In the genomic region with DNA sequence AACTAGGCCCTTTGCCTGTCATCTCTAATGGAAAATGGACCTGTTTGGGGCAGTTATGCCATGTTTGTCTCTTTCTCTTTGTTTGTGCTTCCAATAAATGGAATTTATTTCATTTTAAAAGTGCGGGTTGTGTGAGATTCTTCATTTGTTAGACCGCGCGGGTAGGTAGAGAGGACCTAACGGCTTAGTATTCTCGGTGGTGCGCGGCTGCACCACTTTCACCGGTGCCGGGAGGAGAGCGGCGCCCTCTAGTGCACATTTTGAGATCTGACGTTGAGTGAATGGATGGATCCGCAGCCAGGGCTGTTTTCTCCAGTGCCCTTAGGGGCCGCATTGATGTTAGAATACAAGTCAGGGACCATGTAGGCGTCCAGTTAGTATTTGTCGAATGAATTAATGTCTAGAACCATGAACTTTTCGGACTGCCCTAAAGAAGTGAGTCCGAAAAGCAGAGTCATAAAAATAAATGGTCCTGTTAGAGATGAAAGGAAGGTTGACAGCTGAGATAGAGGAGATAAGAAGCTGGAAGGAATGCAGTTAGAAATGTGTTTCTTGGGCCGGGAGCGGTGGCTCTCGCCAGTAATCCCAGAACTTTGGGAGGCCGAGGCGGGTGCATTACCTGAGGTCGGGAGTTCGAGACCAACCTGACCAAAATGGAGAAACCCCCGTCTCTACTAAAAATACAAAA, we compare ENCODE assay signal across 8 cellular contexts. TPM values are rescaled to one million over a fixed set of nuclear protein-coding genes. Genes with fewer than 3 reads are reported as not detected.
DNase-seq lines count a peak whose midpoint lies in the region; ATAC-seq, FAIRE-seq and TF ChIP-seq lines count a peak whose summit lies in the region.

No MANE protein-coding gene starts in this region.

- intact Hi-C loops in Right ventricle myocardium superior (cut with DNase I) = loop anchor here (5.0 kb wide), 1 partner anchor 134 kb away; no protein-coding TSS in a partner anchor

- TF ChIP-seq POLR2A in GM12892 (IDR thresholded peaks at IDR 0.05; ENCODE audit: low read depth, low read length) = no peak

- peak; percentile 74 for DNase-seq in GM12892 (ENCODE audit: insufficient read length)
- peak; percentile 72 for DNase-seq in NCI-H1105 treated with DMSO at 0.1 percent for 48 hours (lab: John Stamatoyannopoulos, UW)
- DNase-seq in SKM-1 treated with dmso at 0.1 percent for 144 hours (lab: John Stamatoyannopoulos, UW; ENCODE audit: unreplicated experiment) = peak; percentile 44
- peak; percentile 85 for DNase-seq in activated naive CD4-positive, alpha-beta T cell treated with anti-CD3 and anti-CD28 coated beads, Interleukin-2, amount 50 U/mL, for 16 hours
- peak; percentile 86 for DNase-seq in Right ventricle myocardium superior
- peak; percentile 36 for DNase-seq in pulmonary artery endothelial cell (ENCODE audit: low read depth, low spot score)
- no peak for DNase-seq in cortex of kidney (lab: John Stamatoyannopoulos, UW)

- peak; percentile 87 for FAIRE-seq in GM12892 (lab: Jason Lieb, UNC)

- ATAC-seq in HG02759 (IDR thresholded peaks at IDR 0.05; ENCODE audit: unreplicated experiment) (peak; percentile 98), Right ventricle myocardium superior (ENCODE audit: poor library complexity) (peak; percentile 98)

RNA-seq across cellular contexts. Expression of gene GIMAP8, which starts 29.3 kb away (rescaled TPM):
- polyA plus RNA-seq in GM12892 (2012; ENCODE audit: missing spikeins) = 5.4 TPM
- total RNA-seq in Right ventricle myocardium superior (14.4 TPM), pulmonary artery endothelial cell (68.3 and 104 TPM in 2 replicates)

RNA-seq across cellular contexts. Expression of gene ZNF775, which starts 42.0 kb away (rescaled TPM):
- 4.2 TPM for polyA plus RNA-seq in GM12892 (2012; ENCODE audit: missing spikeins)
- total RNA-seq in Right ventricle myocardium superior = 3.6 TPM
- 9.2 and 9.7 TPM in 2 replicates for total RNA-seq in pulmonary artery endothelial cell

RNA-seq across cellular contexts. Expression of gene REPIN1, which starts 52.5 kb away (rescaled TPM):
- 46.6 TPM for polyA plus RNA-seq in GM12892 (2012; ENCODE audit: missing spikeins)
- total RNA-seq in Right ventricle myocardium superior (116 TPM), pulmonary artery endothelial cell (72.8 and 72.9 TPM in 2 replicates)
